ENCODE assay signal across 8 cellular contexts in genomic region chr6:31970604-31971271, GRCh38. TPM values are rescaled to one million over a fixed set of nuclear protein-coding genes. Genes with fewer than 3 reads are reported as not detected.
A peak's percentile ranks its signal among the peaks of the same experiment; 100 is the strongest.
DNase-seq lines count a peak whose midpoint lies in the region; ATAC-seq and TF ChIP-seq lines count a peak whose summit lies in the region.

No MANE protein-coding gene starts in this region.

- no peaks in the 10 kb centered on the region for H3K27me3 Mint-ChIP-seq in activated naive CD4-positive, alpha-beta T cell treated with anti-CD3 and anti-CD28 coated beads for 36 hours (ENCODE audit: low read depth)

- H3K9ac ChIP-seq in SK-N-SH = peak overlapping the region; percentile 95

- H3K9me2 ChIP-seq in SK-N-SH = no peaks in the 10 kb centered on the region

- TF ChIP-seq RAD21 in SK-N-SH (IDR thresholded peaks at IDR 0.05; ENCODE audit: low read length) = no peak

- no peak for ATAC-seq in HG03565 (IDR thresholded peaks at IDR 0.05; ENCODE audit: unreplicated experiment)
- ATAC-seq in HG03159 (IDR thresholded peaks at IDR 0.05; ENCODE audit: unreplicated experiment) = no peak

- H3F3A ChIP-seq in SK-N-SH (replicated peaks; ENCODE audit: insufficient read depth) = peaks cover 10% of the 10 kb centered on the region

- no peak for TF ChIP-seq EP300 in SK-N-SH (IDR thresholded peaks at IDR 0.05; ENCODE audit: borderline replicate concordance in 1 of 2, low read depth in 1 of 2, low read length in 1 of 2)

- CTCF ChIA-PET in activated naive CD4-positive, alpha-beta T cell treated with anti-CD3 and anti-CD28 coated beads for 36 hours (lab: Charles Lee) = interaction anchor here (0.9 kb wide), 2 partner anchors 13 to 20 kb away, joined by 3 read pairs; no protein-coding TSS in a partner anchor
- CTCF ChIA-PET in SK-N-SH (lab: Yijun Ruan, JAX) = interaction anchor here (0.8 to 5.2 kb wide), 4 partner anchors 11 to 53 kb away, joined by 3 to 29 read pairs (median 14); partner anchors contain the start of genes NELFE and SKIC2

- no peaks in the 10 kb centered on the region for H3K27me3 ChIP-seq in SK-N-SH (ENCODE audit: insufficient read depth)

- H4K20me1 ChIP-seq in SK-N-SH (ENCODE audit: insufficient read depth) = no peaks in the 10 kb centered on the region

- H2AFZ ChIP-seq in SK-N-SH (ENCODE audit: low read depth) = no peak overlapping the region

- H3K36me3 ChIP-seq in SK-N-SH (replicated peaks in 1 of 2; ENCODE audit: control insufficient read depth in 1 of 2, insufficient read depth in 2 of 2, low read length in 1 of 2) = peaks cover 11 to 45% of the 10 kb centered on the region in 2 experiments

- DNase-seq in activated naive CD4-positive, alpha-beta T cell treated with anti-CD3 and anti-CD28 coated beads for 36 hours = no peak
- no peak for DNase-seq in activated naive CD4-positive, alpha-beta T cell (lab: John Stamatoyannopoulos, UW)
- DNase-seq in SK-N-SH (peak; percentile 44), fibroblast of mammary gland (ENCODE audit: low read depth) (no peak), caudate nucleus (lab: John Stamatoyannopoulos, UW) (no peak)

- peak overlapping the region; percentile 99 for H3K4me2 ChIP-seq in SK-N-SH

- H3K27ac ChIP-seq in SK-N-SH (ENCODE audit: low read depth in 2 of 2, low read length in 1 of 2) (peak overlapping the region; percentile 95 to 97), skin epidermis (peak overlapping the region in 18 of 21 experiments; percentile 89 to 98 (median 94)), caudate nucleus (ENCODE audit: low read depth, low read length) (no peak overlapping the region)

- WGBS in SK-N-SH (ENCODE audit: low lambda C conversion rate) = 6% methylated on average over 2 of the region's 18 CpGs

- TF ChIP-seq CTCF in SK-N-SH (IDR thresholded peaks at IDR 0.05) = no peak
- no peak for TF ChIP-seq CTCF in fibroblast of mammary gland (conservative IDR thresholded peaks at IDR 0.05; ENCODE audit: control insufficient read depth, insufficient read depth, low read depth, low read length)

- H3K4me3 Mint-ChIP-seq in activated naive CD4-positive, alpha-beta T cell treated with anti-CD3 and anti-CD28 coated beads for 36 hours = peak overlapping the region; percentile 98

- no peaks in the 10 kb centered on the region for H3K9me3 ChIP-seq in SK-N-SH

- H3K4me1 ChIP-seq in SK-N-SH (ENCODE audit: control insufficient read depth in 1 of 2, insufficient read depth in 2 of 2, low read depth in 1 of 2, low read length in 1 of 2) = peaks cover 5 to 26% of the 10 kb centered on the region in 2 experiments; a peak in 3 of 4 replicates

- POLR2A ChIA-PET in SK-N-SH (lab: Yijun Ruan, JAX) = interaction anchor here (1.2 to 3.8 kb wide), 4 partner anchors 9 to 18 kb away, joined by 4 to 20 read pairs (median 10); partner anchors contain the start of genes NELFE and SKIC2

- peaks cover 30% of the 10 kb centered on the region for H3K36me3 Mint-ChIP-seq in activated naive CD4-positive, alpha-beta T cell treated with anti-CD3 and anti-CD28 coated beads for 36 hours (ENCODE audit: low read depth)

- intact Hi-C loops in activated naive CD4-positive, alpha-beta T cell treated with anti-CD3 and anti-CD28 coated beads for 36 hours (cut with micrococcal nuclease) = no loop called here

- H3K79me2 ChIP-seq in SK-N-SH (ENCODE audit: insufficient read depth) = peaks cover 47% of the 10 kb centered on the region

- H3K4me3 ChIP-seq in SK-N-SH (ENCODE audit: low read depth in 2 of 2, low read length in 1 of 2) (peak overlapping the region; percentile 91 to 94), fibroblast of mammary gland (ENCODE audit: control insufficient read depth, low read depth, low read length) (peak overlapping the region; percentile 93), skin epidermis (peak overlapping the region in 6 of 7 experiments; percentile 60 to 82 (median 76))

- H3K4me1 Mint-ChIP-seq in activated naive CD4-positive, alpha-beta T cell treated with anti-CD3 and anti-CD28 coated beads for 36 hours (ENCODE audit: low read depth) = peaks cover 41% of the 10 kb centered on the region

- H3K9me3 Mint-ChIP-seq in activated naive CD4-positive, alpha-beta T cell treated with anti-CD3 and anti-CD28 coated beads for 36 hours = no peaks in the 10 kb centered on the region

- H3K27ac Mint-ChIP-seq in activated naive CD4-positive, alpha-beta T cell treated with anti-CD3 and anti-CD28 coated beads for 36 hours = peak overlapping the region; percentile 100

TF ChIP-seq in SK-N-SH, 30 proteins besides CTCF, POLR2A, EP300 and RAD21:
- TF ChIP-seq, protein P1, sequence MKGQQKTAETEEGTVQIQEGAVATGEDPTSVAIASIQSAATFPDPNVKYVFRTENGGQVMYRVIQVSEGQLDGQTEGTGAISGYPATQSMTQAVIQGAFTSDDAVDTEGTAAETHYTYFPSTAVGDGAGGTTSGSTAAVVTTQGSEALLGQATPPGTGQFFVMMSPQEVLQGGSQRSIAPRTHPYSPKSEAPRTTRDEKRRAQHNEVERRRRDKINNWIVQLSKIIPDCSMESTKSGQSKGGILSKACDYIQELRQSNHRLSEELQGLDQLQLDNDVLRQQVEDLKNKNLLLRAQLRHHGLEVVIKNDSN (IDR thresholded peaks at IDR 0.05; ENCODE audit: borderline replicate concordance, low read depth) = no peak
- TF ChIP-seq, protein P2, sequence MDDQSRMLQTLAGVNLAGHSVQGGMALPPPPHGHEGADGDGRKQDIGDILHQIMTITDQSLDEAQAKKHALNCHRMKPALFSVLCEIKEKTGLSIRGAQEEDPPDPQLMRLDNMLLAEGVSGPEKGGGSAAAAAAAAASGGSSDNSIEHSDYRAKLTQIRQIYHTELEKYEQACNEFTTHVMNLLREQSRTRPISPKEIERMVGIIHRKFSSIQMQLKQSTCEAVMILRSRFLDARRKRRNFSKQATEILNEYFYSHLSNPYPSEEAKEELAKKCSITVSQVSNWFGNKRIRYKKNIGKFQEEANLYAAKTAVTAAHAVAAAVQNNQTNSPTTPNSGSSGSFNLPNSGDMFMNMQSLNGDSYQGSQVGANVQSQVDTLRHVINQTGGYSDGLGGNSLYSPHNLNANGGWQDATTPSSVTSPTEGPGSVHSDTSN (IDR thresholded peaks at IDR 0.05) = 0 out of 2 replicates have a peak, but pooled peaks have one; percentile 6

RNA-seq across cellular contexts. Expression of gene DXO, which starts 1.2 kb away (rescaled TPM):
- 10 to 100 TPM; 12.5 to 13.0 TPM for total RNA-seq in activated naive CD4-positive, alpha-beta T cell treated with anti-CD3 and anti-CD28 coated beads for 36 hours
- polyA plus RNA-seq in SK-N-SH (2012; rRNA removed) = 25.3 and 27.1 TPM in 2 replicates
- polyA plus RNA-seq in SK-N-SH (2012; cell fraction: cytosol; rRNA removed) = 9.6 and 13.3 TPM in 2 replicates
- polyA plus RNA-seq in SK-N-SH (2012; cell fraction: nucleus; rRNA removed) = 106 and 119 TPM in 2 replicates

RNA-seq across cellular contexts. Expression of gene C4A, which starts 11.1 kb away (rescaled TPM):
- 1 to 10 TPM; 3.2 to 3.5 TPM for total RNA-seq in activated naive CD4-positive, alpha-beta T cell treated with anti-CD3 and anti-CD28 coated beads for 36 hours
- 9.9 and 11.4 TPM in 2 replicates for polyA plus RNA-seq in SK-N-SH (2012; rRNA removed)
- polyA plus RNA-seq in SK-N-SH (2012; cell fraction: cytosol; rRNA removed) = 3.2 and 3.8 TPM in 2 replicates
- 42.5 and 64.3 TPM in 2 replicates for polyA plus RNA-seq in SK-N-SH (2012; cell fraction: nucleus; rRNA removed)

RNA-seq across cellular contexts. Expression of gene SKIC2, which starts 11.8 kb away (rescaled TPM):
- total RNA-seq in activated naive CD4-positive, alpha-beta T cell treated with anti-CD3 and anti-CD28 coated beads for 36 hours = 100 to 1,000 TPM in 1 of 2 experiments, 10 to 100 TPM in 1; 93.6 to 101 TPM
- polyA plus RNA-seq in SK-N-SH (2012; rRNA removed) = 86.3 and 89.4 TPM in 2 replicates
- 23.8 and 33.0 TPM in 2 replicates for polyA plus RNA-seq in SK-N-SH (2012; cell fraction: cytosol; rRNA removed)
- polyA plus RNA-seq in SK-N-SH (2012; cell fraction: nucleus; rRNA removed) = 574 and 610 TPM in 2 replicates

RNA-seq across cellular contexts. Expression of gene NELFE, which starts 12.0 kb away (rescaled TPM):
- total RNA-seq in activated naive CD4-positive, alpha-beta T cell treated with anti-CD3 and anti-CD28 coated beads for 36 hours = 10 to 100 TPM; 83.2 to 87.4 TPM
- 89.5 and 116 TPM in 2 replicates for polyA plus RNA-seq in SK-N-SH (2012; rRNA removed)
- 101 and 102 TPM in 2 replicates for polyA plus RNA-seq in SK-N-SH (2012; cell fraction: cytosol; rRNA removed)
- 88.7 and 92.7 TPM in 2 replicates for polyA plus RNA-seq in SK-N-SH (2012; cell fraction: nucleus; rRNA removed)

RNA-seq across cellular contexts. Expression of gene CFB, which starts 24.8 kb away (rescaled TPM):
- total RNA-seq in activated naive CD4-positive, alpha-beta T cell treated with anti-CD3 and anti-CD28 coated beads for 36 hours = 1 to 10 TPM in 1 of 2 experiments, under 1 TPM in 1; 0.74 to 1.7 TPM
- 42.1 and 64.4 TPM in 2 replicates for polyA plus RNA-seq in SK-N-SH (2012; rRNA removed)
- 37.7 and 44.3 TPM in 2 replicates for polyA plus RNA-seq in SK-N-SH (2012; cell fraction: cytosol; rRNA removed)
- 74.0 and 102 TPM in 2 replicates for polyA plus RNA-seq in SK-N-SH (2012; cell fraction: nucleus; rRNA removed)
